1 cellular context compared by ENCODE assay signal in the genomic region with DNA sequence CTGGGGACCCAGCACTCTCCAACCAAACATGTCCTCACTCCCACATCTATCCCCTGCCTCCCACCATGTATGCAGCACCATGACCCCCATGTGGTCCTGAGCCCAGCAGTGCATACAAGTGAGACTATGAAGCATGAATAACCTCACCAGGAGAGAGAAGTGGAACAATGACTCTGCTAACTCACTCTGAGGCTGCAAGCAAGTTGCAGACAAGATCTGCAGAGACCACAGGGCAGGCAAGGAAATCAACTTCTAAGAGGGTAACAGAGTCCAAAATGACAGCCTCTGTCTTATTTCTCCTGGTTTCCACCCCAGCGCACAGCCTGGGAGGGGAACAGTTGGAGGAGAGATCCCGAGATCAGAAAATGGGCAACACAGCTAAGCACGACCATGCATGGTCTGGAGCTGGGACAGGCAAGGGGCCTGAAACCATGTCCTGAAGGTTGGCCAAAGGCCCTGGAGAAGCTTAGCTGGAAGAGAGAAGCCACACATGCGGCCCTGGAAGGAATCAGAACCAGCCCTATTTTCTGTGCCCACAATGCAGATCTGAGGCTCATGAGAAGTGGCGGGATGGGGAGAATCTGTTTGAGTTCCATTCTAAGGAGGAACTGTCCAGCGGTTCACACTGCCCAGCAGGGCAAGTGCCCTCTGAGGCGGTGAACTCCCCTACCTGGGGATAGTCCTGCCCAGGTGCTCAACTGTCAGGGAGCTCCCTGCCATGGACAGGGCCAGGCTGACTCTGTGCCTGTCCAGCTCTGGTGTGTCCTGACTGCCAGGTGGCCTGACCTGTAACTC.
TF ChIP-seq lines count a peak whose summit lies in the region.

No MANE protein-coding gene starts in this region.

TF ChIP-seq in SK-N-SH, 30 proteins besides CTCF, POLR2A, EP300 and RAD21:
- peak; percentile 79; the same call in 1 of the 2 replicates for TF ChIP-seq REST (IDR thresholded peaks at IDR 0.05; ENCODE audit: low read depth, low read length)
- TF ChIP-seq, protein P1, sequence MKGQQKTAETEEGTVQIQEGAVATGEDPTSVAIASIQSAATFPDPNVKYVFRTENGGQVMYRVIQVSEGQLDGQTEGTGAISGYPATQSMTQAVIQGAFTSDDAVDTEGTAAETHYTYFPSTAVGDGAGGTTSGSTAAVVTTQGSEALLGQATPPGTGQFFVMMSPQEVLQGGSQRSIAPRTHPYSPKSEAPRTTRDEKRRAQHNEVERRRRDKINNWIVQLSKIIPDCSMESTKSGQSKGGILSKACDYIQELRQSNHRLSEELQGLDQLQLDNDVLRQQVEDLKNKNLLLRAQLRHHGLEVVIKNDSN (IDR thresholded peaks at IDR 0.05; ENCODE audit: borderline replicate concordance, low read depth), result no peak
